In genomic region chr6:2942916-2943563, GRCh38 we compare ENCODE assay signal across 14 cellular contexts. TPM values are rescaled to one million over a fixed set of nuclear protein-coding genes. Genes with fewer than 3 reads are reported as not detected.
DNase-seq lines count a peak whose midpoint lies in the region; ATAC-seq and TF ChIP-seq lines count a peak whose summit lies in the region.
"Had no signal": no experiment of that assay in that cellular context is flagged by ENCODE, and none has a peak within 500 bp of the region (broad histone marks: within the 10 kb centered on the region; RNA-seq: fewer than 3 reads in every experiment).

No MANE protein-coding gene starts in this region.

- H2AFZ ChIP-seq in OCI-LY3 (ENCODE audit: low read depth, low read length): peak overlapping the region; percentile 15; the same call in 1 of the 2 replicates

- H3K27me3 ChIP-seq in OCI-LY3 (ENCODE audit: low read depth, low read length) (no peaks in the 10 kb centered on the region), dorsolateral prefrontal cortex (no peaks in the 10 kb centered on the region)
- H3K27me3 ChIP-seq: gastroesophageal sphincter had no signal

- intact Hi-C loops in dorsolateral prefrontal cortex (cut with DNase I): no loop called here

- H3K4me3 Mint-ChIP-seq in naive B cell: peak overlapping the region; percentile 79 to 93 (median 86)
- H3K4me3 Mint-ChIP-seq: neural crest cell had no signal

- peak overlapping the region; percentile 86 to 95 (median 92) for H3K27ac Mint-ChIP-seq in naive B cell

- H3K4me1 Mint-ChIP-seq in naive B cell: peaks cover 50 to 71% (median 60%) of the 10 kb centered on the region in 3 donors
- H3K4me1 Mint-ChIP-seq: neural crest cell had no signal

- no peaks in the 10 kb centered on the region for H3K9me3 Mint-ChIP-seq in naive B cell

- DNase-seq in DMS53 treated with DMSO at 0.1 percent for 48 hours (lab: John Stamatoyannopoulos, UW; ENCODE audit: unreplicated experiment): peak; percentile 74
- no peak for DNase-seq in dorsolateral prefrontal cortex
- peak; percentile 34 for DNase-seq in naive B cell
- DNase-seq in dedifferentiated amniotic fluid mesenchymal stem cell (ENCODE audit: extremely low spot score): no peak
- no peak for DNase-seq in NCI-H2081 (lab: John Stamatoyannopoulos, UW)
- DNase-seq: DMS153, IMR-90, NCI-H82 had no signal

- peaks cover 12% of the 10 kb centered on the region; the same call in 1 of the 2 replicates for H3K9me3 ChIP-seq in OCI-LY3 (ENCODE audit: insufficient read depth, low read length)
- H3K9me3 ChIP-seq: gastroesophageal sphincter had no signal

- ATAC-seq in naive B cell (ENCODE audit: low read depth in 2 of 2) (peak; percentile 50 to 52), HG03175 (IDR thresholded peaks at IDR 0.05; ENCODE audit: unreplicated experiment) (no peak), GM21526 (IDR thresholded peaks at IDR 0.05; ENCODE audit: low FRiP score, unreplicated experiment) (no peak)
- ATAC-seq: gastroesophageal sphincter had no signal

- no peaks in the 10 kb centered on the region for H4K20me1 ChIP-seq in OCI-LY3 (ENCODE audit: insufficient read depth, low read length)

- peaks cover 57% of the 10 kb centered on the region for H3K4me1 ChIP-seq in OCI-LY3 (ENCODE audit: low read length)
- H3K4me1 ChIP-seq: gastroesophageal sphincter had no signal

- H3K27me3 Mint-ChIP-seq in naive B cell: no peaks in the 10 kb centered on the region

- peaks cover 8% of the 10 kb centered on the region in 2 donors for H3K36me3 Mint-ChIP-seq in naive B cell

- no peaks in the 10 kb centered on the region for H3K79me2 ChIP-seq in OCI-LY3 (ENCODE audit: low read length)

- H3K4me3 ChIP-seq in OCI-LY3 (ENCODE audit: low read length) (no peak overlapping the region), dorsolateral prefrontal cortex (no peak overlapping the region)
- H3K4me3 ChIP-seq: gastroesophageal sphincter had no signal

- peak overlapping the region; percentile 11; the same call in 1 of the 2 replicates for H3K9ac ChIP-seq in OCI-LY3 (ENCODE audit: low read length)

- peaks cover 8% of the 10 kb centered on the region for H3K36me3 ChIP-seq in OCI-LY3 (replicated peaks; ENCODE audit: low read depth, low read length)

- TF ChIP-seq CTCF in OCI-LY3 (IDR thresholded peaks at IDR 0.05; ENCODE audit: low read depth, low read length) (no peak), dorsolateral prefrontal cortex (IDR thresholded peaks at IDR 0.05 in 54 of 56, conservative IDR thresholded peaks at IDR 0.05 in 2 of 56; ENCODE audit: low read depth in 1 of 56, partially characterized antibody in 56 of 56) (no peak)

- H3K27ac ChIP-seq in OCI-LY3 (ENCODE audit: low read length) (peak overlapping the region; percentile 56), dorsolateral prefrontal cortex (peak overlapping the region in 32 of 59 donors; percentile 1 to 63 (median 23))
- H3K27ac ChIP-seq: VCaP had no signal

- peak overlapping the region; percentile 33 for H3K4me2 ChIP-seq in OCI-LY3 (ENCODE audit: low read length)

RNA-seq across cellular contexts. Expression of gene SERPINB6, which starts 28.3 kb away (rescaled TPM):
- 100 to 1,000 TPM in 6 of 120 experiments, 10 to 100 TPM in 114; 44.0 to 114 (median 69.4) TPM for total RNA-seq in dorsolateral prefrontal cortex
- 10 to 100 TPM; 30.2 to 90.6 (median 71.2) TPM for polyA plus RNA-seq in naive B cell (ENCODE audit: low read depth in 6 of 6)

RNA-seq across cellular contexts. Expression of gene SERPINB9, which starts 39.9 kb away (rescaled TPM):
- total RNA-seq in dorsolateral prefrontal cortex: 10 to 100 TPM in 114 of 120 experiments, 1 to 10 TPM in 6; 8.0 to 22.0 (median 14.4) TPM
- 10 to 100 TPM; 18.2 to 35.2 (median 27.7) TPM for polyA plus RNA-seq in naive B cell (ENCODE audit: low read depth in 6 of 6)

RNA-seq across cellular contexts. Expression of gene NQO2, which starts 56.7 kb away (rescaled TPM):
- total RNA-seq in dorsolateral prefrontal cortex: 100 to 1,000 TPM in 3 of 120 experiments, 10 to 100 TPM in 117; 27.5 to 103 (median 66.8) TPM
- 10 to 100 TPM in 4 of 6 donors, 1 to 10 TPM in 2; 8.0 to 23.2 (median 14.3) TPM for polyA plus RNA-seq in naive B cell (ENCODE audit: low read depth in 6 of 6)

Comparison
In these comparisons a context has a peak if more than half of its experiments do, and no peak if none do; other contexts are left out.
1. DNase-seq: peak in DMS53 treated with DMSO at 0.1 percent for 48 hours (single experiment) and naive B cell (single experiment); none in dorsolateral prefrontal cortex (0 of 10), dedifferentiated amniotic fluid mesenchymal stem cell (single experiment) and NCI-H2081 (0 of 2).
2. ATAC-seq: peak in naive B cell (2 of 2); none in HG03175 (single experiment) and GM21526 (single experiment).